Comparison of ENCODE assay signal across 19 cellular contexts in genomic region chr6:41408982-41409381, GRCh38.
"Had no signal": no experiment of that assay in that cellular context is flagged by ENCODE, and none has a peak within 500 bp of the region (broad histone marks: within the 10 kb centered on the region; RNA-seq: fewer than 3 reads in every experiment).

No MANE protein-coding gene starts in this region.

- H3K27me3 ChIP-seq: ovary, testis had no signal

- H3K27ac ChIP-seq: dorsolateral prefrontal cortex, esophagus muscularis mucosa, lower lobe of right lung, ovary, sigmoid colon, stomach, testis, upper lobe of right lung had no signal

- H3K36me3 ChIP-seq: esophagus muscularis mucosa, lower lobe of right lung, ovary, sigmoid colon, stomach, upper lobe of right lung had no signal

- H3K27ac Mint-ChIP-seq: activated T-helper 2 cell treated with anti-CD3 and anti-CD28 coated beads, Interferon-gamma antibody, Interleukin-2, Interleukin-4, amounts not matched to agents 10 μg/mL and 5 μg/mL and 100 μg/mL, durations not matched to agents 14 hours and 24 hours and 36 hours; mesothelial cell of epicardium had no signal

- H3K4me3 Mint-ChIP-seq: mesothelial cell of epicardium, neural crest cell had no signal

- H3K4me3 ChIP-seq: esophagus muscularis mucosa, lower lobe of right lung, ovary, sigmoid colon, stomach, upper lobe of right lung had no signal

- H3K4me1 ChIP-seq: esophagus muscularis mucosa, lower lobe of right lung, stomach, testis, upper lobe of right lung had no signal

- H3K36me3 Mint-ChIP-seq: mesothelial cell of epicardium had no signal

- H3K9me3 ChIP-seq: lower lobe of right lung, ovary, testis, upper lobe of right lung had no signal

- H3K9me3 Mint-ChIP-seq: activated T-helper 2 cell treated with anti-CD3 and anti-CD28 coated beads, Interferon-gamma antibody, Interleukin-2, Interleukin-4, amounts not matched to agents 10 μg/mL and 5 μg/mL and 100 μg/mL, durations not matched to agents 14 hours and 24 hours and 36 hours; mesothelial cell of epicardium; neural crest cell had no signal

- DNase-seq: activated CD4-positive, alpha-beta T cell treated with anti-CD3 and anti-CD28 coated beads for 1 hour; activated CD4-positive, alpha-beta T cell treated with anti-CD3 and anti-CD28 coated beads, Interleukin-2, amount 50 U/mL, for 4 hours; activated naive CD4-positive, alpha-beta T cell treated with anti-CD3 and anti-CD28 coated beads, Interleukin-2, amount 50 U/mL, for 16 hours; hippocampal formation; left colon; lower lobe of right lung; ovary; sigmoid colon; stimulated activated CD4-positive, alpha-beta T cell treated with anti-CD3 and anti-CD28 coated beads, Interleukin-2, amount 100 ng/mL, for 24 hours; stomach; T-helper 1 cell; T1000; testis; upper lobe of right lung had no signal
